ENCODE assay signal across 30 cellular contexts in genomic region chr4:151692821-151693504, GRCh38.
A peak's percentile ranks its signal among the peaks of the same experiment; 100 is the strongest.
DNase-seq lines count a peak whose midpoint lies in the region; ATAC-seq and TF ChIP-seq lines count a peak whose summit lies in the region.
"Had no signal": no experiment of that assay in that cellular context is flagged by ENCODE, and none has a peak within 500 bp of the region (broad histone marks: within the 10 kb centered on the region; RNA-seq: fewer than 3 reads in every experiment).

No MANE protein-coding gene starts in this region.

- H2AK5ac ChIP-seq in neuronal stem cell (ENCODE audit: low read depth, low read length): no peak overlapping the region

- no peak overlapping the region for H3K27ac Mint-ChIP-seq in activated naive CD4-positive, alpha-beta T cell treated with anti-CD3 and anti-CD28 coated beads, Interleukin-2, amount 10 ng/mL, durations not matched to agents 7 days and 5 days
- no peak overlapping the region for H3K27ac Mint-ChIP-seq in endodermal cell
- H3K27ac Mint-ChIP-seq: activated T-cell treated with anti-CD3 and anti-CD28 coated beads, Interleukin-2, amount 50 U/mL, for 72 hours; B cell; CD4-positive, alpha-beta memory T cell; HFFc6; natural killer cell treated with Interleukin-12 subunit alpha and Interleukin-12 subunit beta and Interleukin-15 and Interleukin-18, amount 100 ng/mL, for 72 hours had no signal

- H3K4me3 Mint-ChIP-seq in activated naive CD4-positive, alpha-beta T cell treated with anti-CD3 and anti-CD28 coated beads, Interleukin-2, amount 10 ng/mL, durations not matched to agents 7 days and 5 days: no peak overlapping the region
- no peak overlapping the region for H3K4me3 Mint-ChIP-seq in endodermal cell
- H3K4me3 Mint-ChIP-seq: activated T-cell treated with anti-CD3 and anti-CD28 coated beads, Interleukin-2, amount 50 U/mL, for 72 hours; B cell; CD4-positive, alpha-beta memory T cell; HFFc6; natural killer cell treated with Interleukin-12 subunit alpha and Interleukin-12 subunit beta and Interleukin-15 and Interleukin-18, amount 100 ng/mL, for 72 hours; stimulated activated naive CD8-positive, alpha-beta T cell treated with anti-CD3 and anti-CD28 coated beads, Interleukin-15, amount 100 ng/mL, for 72 hours had no signal

- no peak overlapping the region for H3K4me2 ChIP-seq in neuronal stem cell (ENCODE audit: insufficient read depth, low read length, poor library complexity, severe bottlenecking)
- H3K4me2 ChIP-seq: PC-9 had no signal

- no peak overlapping the region for H3K23ac ChIP-seq in neuronal stem cell (ENCODE audit: low read depth, low read length, poor library complexity)

- no peak overlapping the region for H2BK5ac ChIP-seq in neuronal stem cell (ENCODE audit: low read length)

- no peak overlapping the region for H4K8ac ChIP-seq in neuronal stem cell (ENCODE audit: low read depth, low read length)

- H3K4me3 ChIP-seq in brain microvascular endothelial cell (ENCODE audit: low read depth, low read length) (no peak overlapping the region), neuronal stem cell (ENCODE audit: low read length in 2 of 2) (no peak overlapping the region), endodermal cell (ENCODE audit: low read length) (no peak overlapping the region)
- H3K4me3 ChIP-seq: left lung, PC-9, tibial artery had no signal

- ATAC-seq in HG02610 (IDR thresholded peaks at IDR 0.05; ENCODE audit: unreplicated experiment): no peak
- ATAC-seq: activated T-cell treated with anti-CD3 and anti-CD28 coated beads, Interleukin-2, amount 50 U/mL, for 72 hours; left lung; natural killer cell treated with Interleukin-12 subunit alpha and Interleukin-12 subunit beta and Interleukin-15 and Interleukin-18, amount 100 ng/mL, for 72 hours; stimulated activated naive CD8-positive, alpha-beta T cell treated with anti-CD3 and anti-CD28 coated beads, Interleukin-15, amount 100 ng/mL, for 72 hours had no signal

- H3K36me3 ChIP-seq in brain microvascular endothelial cell (replicated peaks): no peaks in the 10 kb centered on the region
- peaks cover 0 to 9% of the 10 kb centered on the region in 2 donors for H3K36me3 ChIP-seq in neuronal stem cell (replicated peaks in 1 of 2; ENCODE audit: control insufficient read depth in 2 of 2, insufficient read depth in 2 of 2, low read length in 2 of 2)
- no peaks in the 10 kb centered on the region for H3K36me3 ChIP-seq in endodermal cell (ENCODE audit: control insufficient read depth, insufficient read depth, low read length)

- no peak overlapping the region for H2AFZ ChIP-seq in neuronal stem cell (ENCODE audit: low read length)
- H2AFZ ChIP-seq: PC-9 had no signal

- CTCF ChIA-PET in activated naive CD4-positive, alpha-beta T cell treated with anti-CD3 and anti-CD28 coated beads, Interleukin-2, amount 10 ng/mL, durations not matched to agents 7 days and 5 days (lab: Charles Lee): no interaction called here

- no peak overlapping the region for H3K14ac ChIP-seq in neuronal stem cell (ENCODE audit: low read length)

- H3K27ac ChIP-seq in brain microvascular endothelial cell (no peak overlapping the region), neuronal stem cell (replicated peaks; ENCODE audit: low read length) (no peak overlapping the region), endodermal cell (ENCODE audit: low read depth, low read length) (no peak overlapping the region)
- H3K27ac ChIP-seq: left lung, PC-9, tibial artery had no signal

- TF ChIP-seq CTCF in brain microvascular endothelial cell (IDR thresholded peaks at IDR 0.05; ENCODE audit: low read depth, low read length, missing control alignments) (peak; percentile 18), endodermal cell (conservative IDR thresholded peaks at IDR 0.05) (no peak)

- H3K27me3 ChIP-seq in brain microvascular endothelial cell (replicated peaks) (no peaks in the 10 kb centered on the region), neuronal stem cell (ENCODE audit: control insufficient read depth in 3 of 3, insufficient read depth in 3 of 3, low read depth in 1 of 3, low read length in 3 of 3) (no peaks in the 10 kb centered on the region), endodermal cell (ENCODE audit: control insufficient read depth, insufficient read depth, low read length, poor library complexity, severe bottlenecking) (no peaks in the 10 kb centered on the region)
- H3K27me3 ChIP-seq: left lung, tibial artery had no signal

- H3K9me3 Mint-ChIP-seq in activated naive CD4-positive, alpha-beta T cell treated with anti-CD3 and anti-CD28 coated beads, Interleukin-2, amount 10 ng/mL, durations not matched to agents 7 days and 5 days: no peaks in the 10 kb centered on the region
- peaks cover 5% of the 10 kb centered on the region for H3K9me3 Mint-ChIP-seq in endodermal cell
- H3K9me3 Mint-ChIP-seq: activated T-cell treated with anti-CD3 and anti-CD28 coated beads, Interleukin-2, amount 50 U/mL, for 72 hours; CD4-positive, alpha-beta memory T cell; HFFc6; natural killer cell treated with Interleukin-12 subunit alpha and Interleukin-12 subunit beta and Interleukin-15 and Interleukin-18, amount 100 ng/mL, for 72 hours; stimulated activated naive CD8-positive, alpha-beta T cell treated with anti-CD3 and anti-CD28 coated beads, Interleukin-15, amount 100 ng/mL, for 72 hours had no signal

- in situ Hi-C loops in G401 (cut with HindIII; ENCODE audit: low sequenced_read_pairs) (no loop called here), brain microvascular endothelial cell (cut with HindIII; ENCODE audit: low pct_ligation_motif_present, low sequenced_read_pairs) (no loop called here)

- H2BK15ac ChIP-seq in neuronal stem cell (ENCODE audit: low read length): no peak overlapping the region

- H3K9me3 ChIP-seq in neuronal stem cell (replicated peaks in 1 of 2; ENCODE audit: control insufficient read depth in 2 of 2, insufficient read depth in 1 of 2, low read depth in 1 of 2, low read length in 2 of 2) (peaks cover 0 to 5% of the 10 kb centered on the region in 2 donors), endodermal cell (ENCODE audit: control insufficient read depth, low read length) (peaks cover 4% of the 10 kb centered on the region)
- H3K9me3 ChIP-seq: left lung, tibial artery had no signal

- no peaks in the 10 kb centered on the region for H3K27me3 Mint-ChIP-seq in activated naive CD4-positive, alpha-beta T cell treated with anti-CD3 and anti-CD28 coated beads, Interleukin-2, amount 10 ng/mL, durations not matched to agents 7 days and 5 days
- no peaks in the 10 kb centered on the region for H3K27me3 Mint-ChIP-seq in endodermal cell (ENCODE audit: insufficient read depth)
- H3K27me3 Mint-ChIP-seq: B cell; CD4-positive, alpha-beta memory T cell; natural killer cell treated with Interleukin-12 subunit alpha and Interleukin-12 subunit beta and Interleukin-15 and Interleukin-18, amount 100 ng/mL, for 72 hours; stimulated activated naive CD8-positive, alpha-beta T cell treated with anti-CD3 and anti-CD28 coated beads, Interleukin-15, amount 100 ng/mL, for 72 hours had no signal

- no peak overlapping the region for H3K9ac ChIP-seq in neuronal stem cell (ENCODE audit: low read depth, low read length, poor library complexity)
- no peak overlapping the region for H3K9ac ChIP-seq in endodermal cell (ENCODE audit: extremely low read depth, low read length, poor library complexity, severe bottlenecking)

- no CpG with 5 or more reads among the region's 17 CpGs for WGBS in neuronal stem cell (ENCODE audit: extremely low coverage in 2 of 2, insufficient read length in 2 of 2, insufficient replicate concordance in 1 of 2), 2 donors
- 91 to 92% methylated on average over 13 to 17 of the region's 17 CpGs for WGBS in endodermal cell (ENCODE audit: insufficient coverage in 1 of 2, insufficient read length in 1 of 2), 2 experiments

- no peak overlapping the region for H3K4ac ChIP-seq in neuronal stem cell (ENCODE audit: low read length)

- no peaks in the 10 kb centered on the region for H3K79me1 ChIP-seq in neuronal stem cell (ENCODE audit: low read depth, low read length)

- no peak overlapping the region for H2BK12ac ChIP-seq in neuronal stem cell (ENCODE audit: low read length)

- H4K91ac ChIP-seq in neuronal stem cell (ENCODE audit: low read depth, low read length, poor library complexity): no peak overlapping the region

- DNase-seq in G401 (ENCODE audit: low spot score) (peak; percentile 50), NCI-H1694 (lab: John Stamatoyannopoulos, UW) (peak; percentile 55), brain microvascular endothelial cell (no peak), neuronal stem cell (ENCODE audit: low spot score) (no peak), endodermal cell (no peak), NCI-H345 treated with DMSO at 0.1 percent for 48 hours (lab: John Stamatoyannopoulos, UW; ENCODE audit: unreplicated experiment) (no peak)
- no peak for DNase-seq in activated naive CD4-positive, alpha-beta T cell treated with anti-CD3 and anti-CD28 coated beads, Interleukin-2, amount 10 ng/mL, durations not matched to agents 7 days and 5 days
- DNase-seq: ACHN; activated CD4-positive, alpha-beta T cell treated with anti-CD3 and anti-CD28 coated beads, Interleukin-2, amount 50 U/mL, for 4 hours; activated naive CD4-positive, alpha-beta T cell; activated T-cell treated with anti-CD3 and anti-CD28 coated beads, Interleukin-2, amount 50 U/mL, for 72 hours; CD4-positive, alpha-beta memory T cell; GOT3; HFFc6; islet precursor cell; left lung; NCI-H1436 treated with DMSO at 0.1 percent for 48 hours; NCI-H2171 treated with DMSO at 0.1 percent for 48 hours; NCI-H524 treated with DMSO at 0.1 percent for 48 hours; PC-9; retina; SHP77; stimulated activated CD4-positive, alpha-beta T cell treated with anti-CD3 and anti-CD28 coated beads, Interleukin-1b, Interleukin-23, amount 100 ng/mL, for 48 hours; stimulated activated CD8-positive, alpha-beta memory T cell treated with anti-CD3 and anti-CD28 coated beads, Interleukin-4, amount 100 ng/mL, for 48 hours; stimulated activated naive CD8-positive, alpha-beta T cell treated with anti-CD3 and anti-CD28 coated beads, Interleukin-15, amount 100 ng/mL, for 72 hours; T-helper 2 cell; tibial artery had no signal

- H3K4me1 ChIP-seq in neuronal stem cell (ENCODE audit: control insufficient read depth in 2 of 2, insufficient read depth in 1 of 2, low read depth in 1 of 2, low read length in 2 of 2): peaks cover 22 to 42% of the 10 kb centered on the region in 2 donors
- H3K4me1 ChIP-seq in endodermal cell (ENCODE audit: control insufficient read depth, insufficient read depth, low read length): peaks cover 11% of the 10 kb centered on the region
- H3K4me1 ChIP-seq: tibial artery had no signal

- no peaks in the 10 kb centered on the region for H3K36me3 Mint-ChIP-seq in activated naive CD4-positive, alpha-beta T cell treated with anti-CD3 and anti-CD28 coated beads, Interleukin-2, amount 10 ng/mL, durations not matched to agents 7 days and 5 days
- H3K36me3 Mint-ChIP-seq in endodermal cell (ENCODE audit: low read depth): peaks cover 17% of the 10 kb centered on the region
- H3K36me3 Mint-ChIP-seq: natural killer cell treated with Interleukin-12 subunit alpha and Interleukin-12 subunit beta and Interleukin-15 and Interleukin-18, amount 100 ng/mL, for 72 hours had no signal

- no peaks in the 10 kb centered on the region for H3K4me1 Mint-ChIP-seq in activated naive CD4-positive, alpha-beta T cell treated with anti-CD3 and anti-CD28 coated beads, Interleukin-2, amount 10 ng/mL, durations not matched to agents 7 days and 5 days
- peaks cover 4% of the 10 kb centered on the region for H3K4me1 Mint-ChIP-seq in endodermal cell
- H3K4me1 Mint-ChIP-seq: B cell; CD4-positive, alpha-beta memory T cell; stimulated activated naive CD8-positive, alpha-beta T cell treated with anti-CD3 and anti-CD28 coated beads, Interleukin-15, amount 100 ng/mL, for 72 hours had no signal

- no peak overlapping the region for H2BK120ac ChIP-seq in neuronal stem cell (ENCODE audit: low read depth, low read length)

- peak overlapping the region; percentile 65 for H3K18ac ChIP-seq in neuronal stem cell (ENCODE audit: low read length)

Comparison
In these comparisons a context has a peak if more than half of its experiments do, and no peak if none do; other contexts are left out.
1. DNase-seq: peak in G401 (single experiment) and NCI-H1694 (single experiment); none in brain microvascular endothelial cell (single experiment), neuronal stem cell (single experiment), activated naive CD4-positive, alpha-beta T cell treated with anti-CD3 and anti-CD28 coated beads, Interleukin-2, amount 10 ng/mL, durations not matched to agents 7 days and 5 days (single experiment), endodermal cell (single experiment) and NCI-H345 treated with DMSO at 0.1 percent for 48 hours (single experiment).